ENCODE assay signal across 9 cellular contexts in genomic region chr4:25031077-25031606, GRCh38. TPM values are rescaled to one million over a fixed set of nuclear protein-coding genes. Genes with fewer than 3 reads are reported as not detected.
DNase-seq lines count a peak whose midpoint lies in the region; ATAC-seq and TF ChIP-seq lines count a peak whose summit lies in the region.
"Had no signal": no experiment of that assay in that cellular context is flagged by ENCODE, and none has a peak within 500 bp of the region (broad histone marks: within the 10 kb centered on the region; RNA-seq: fewer than 3 reads in every experiment).

No MANE protein-coding gene starts in this region.

- H3K9me3 Mint-ChIP-seq in progenitor cell of endocrine pancreas (ENCODE audit: low read depth), result no peaks in the 10 kb centered on the region

- peaks cover 8% of the 10 kb centered on the region for H3K4me1 Mint-ChIP-seq in progenitor cell of endocrine pancreas (ENCODE audit: low read depth)

- ATAC-seq in GM19397 (IDR thresholded peaks at IDR 0.05; ENCODE audit: unreplicated experiment) (no peak), HG02588 (IDR thresholded peaks at IDR 0.05; ENCODE audit: unreplicated experiment) (no peak)

- H3K4me3 Mint-ChIP-seq in progenitor cell of endocrine pancreas (ENCODE audit: low read depth), result peak overlapping the region; percentile 76

- H3K27ac Mint-ChIP-seq in progenitor cell of endocrine pancreas, result peak overlapping the region; percentile 41

- H3K27me3 Mint-ChIP-seq in progenitor cell of endocrine pancreas, result peaks cover 47% of the 10 kb centered on the region

- TF ChIP-seq CTCF in progenitor cell of endocrine pancreas (IDR thresholded peaks at IDR 0.05; ENCODE audit: unreplicated experiment), result no peak

- peak; percentile 46 for DNase-seq in GM03348 (ENCODE audit: low spot score)
- peak; percentile 30 for DNase-seq in NCI-H774 (lab: John Stamatoyannopoulos, UW)
- peak; percentile 29 for DNase-seq in globus pallidus (ENCODE audit: low spot score)
- DNase-seq in progenitor cell of endocrine pancreas (ENCODE audit: low spot score, unreplicated experiment), result no peak
- no peak for DNase-seq in NCI-H1105 (lab: John Stamatoyannopoulos, UW)
- no peak for DNase-seq in activated effector memory CD4-positive, alpha-beta T cell treated with anti-CD3 and anti-CD28 coated beads, Interleukin-2, amount 50 U/mL, for 16 hours

- H3K36me3 Mint-ChIP-seq in progenitor cell of endocrine pancreas (ENCODE audit: insufficient read depth), result peaks cover 2% of the 10 kb centered on the region

RNA-seq across cellular contexts. Expression of gene LGI2, which starts 0.4 kb away (rescaled TPM):
- 17.4 and 19.8 TPM in 2 replicates for total RNA-seq in progenitor cell of endocrine pancreas
- total RNA-seq: glomerular endothelial cell had no signal

Comparison
In these comparisons a context has a peak if more than half of its experiments do, and no peak if none do; other contexts are left out.
1. DNase-seq: peak in GM03348 (single experiment), NCI-H774 (single experiment) and globus pallidus (single experiment); none in progenitor cell of endocrine pancreas (single experiment), NCI-H1105 (single experiment) and activated effector memory CD4-positive, alpha-beta T cell treated with anti-CD3 and anti-CD28 coated beads, Interleukin-2, amount 50 U/mL, for 16 hours (single experiment).